30 cellular contexts compared by ENCODE assay signal in the genomic region with DNA sequence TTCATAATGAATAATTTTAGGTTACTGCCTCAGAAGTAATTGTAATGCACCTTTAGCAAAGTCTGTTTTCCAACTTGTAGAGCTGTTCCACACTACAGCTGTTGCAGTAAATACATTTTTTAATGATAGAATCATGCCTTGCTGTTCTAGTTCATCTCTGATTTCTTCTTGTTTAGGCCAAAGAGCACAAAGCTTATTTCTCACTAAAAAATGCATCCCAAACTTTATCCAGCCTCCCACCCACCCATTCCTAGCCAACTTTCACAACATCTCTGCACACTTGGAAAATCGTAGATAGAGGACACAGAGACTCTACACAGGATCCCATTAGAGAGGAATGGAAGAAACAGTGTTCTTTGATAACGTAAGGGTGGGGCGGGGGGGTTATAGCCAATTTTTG.
"Had no signal": no experiment of that assay in that cellular context is flagged by ENCODE, and none has a peak within 500 bp of the region (broad histone marks: within the 10 kb centered on the region; RNA-seq: fewer than 3 reads in every experiment).

No MANE protein-coding gene starts in this region.

- H3K27me3 ChIP-seq: adrenal gland, body of pancreas, breast epithelium, MG63, Peyer's patch had no signal

- H3K4me1 ChIP-seq: adrenal gland, body of pancreas, breast epithelium, Peyer's patch had no signal

- H3K27ac ChIP-seq: adrenal gland, body of pancreas, Peyer's patch had no signal

- H3K9me3 ChIP-seq: adrenal gland, body of pancreas, breast epithelium, MG63, Peyer's patch had no signal

- DNase-seq: activated CD4-positive, alpha-beta T cell treated with anti-CD3 and anti-CD28 coated beads, Interleukin-2, amount 10 ng/mL, durations not matched to agents 24 days and 14 days; activated CD4-positive, alpha-beta T cell treated with anti-CD3 and anti-CD28 coated beads, Interleukin-2, amount 50 U/mL, for 4 hours; activated CD8-positive, alpha-beta T cell treated with anti-CD3 and anti-CD28 coated beads for 36 hours; activated effector memory CD4-positive, alpha-beta T cell treated with anti-CD3 and anti-CD28 coated beads, Interleukin-2, amount 50 U/mL, for 16 hours; activated naive CD4-positive, alpha-beta T cell; activated T-cell treated with anti-CD3 and anti-CD28 coated beads, Interleukin-2, amount 50 U/mL, for 1 hour; activated T-cell treated with anti-CD3 and anti-CD28 coated beads, Interleukin-2, amount 50 U/mL, for 72 hours; adrenal gland; body of pancreas; caudate nucleus; Karpas-422; KBM-7; MG63; NCI-H1048; NCI-H1105 treated with DMSO at 0.1 percent for 48 hours; NCI-H1436; NCI-H1694; NCI-H1930; NCI-H2081 treated with DMSO at 0.1 percent for 48 hours; NCI-H226; NCI-H446 treated with DMSO at 0.1 percent for 48 hours; NCI-H524 treated with DMSO at 0.1 percent for 48 hours; NK-92 treated with Interleukin-12 subunit alpha and Interleukin-12 subunit beta, amount 100 ng/mL, for 24 hours; PC-3; Peyer's patch; RPMI8226; SW 1271 had no signal

- H3K36me3 ChIP-seq: adrenal gland, breast epithelium, MG63, Peyer's patch had no signal

- ATAC-seq: activated CD8-positive, alpha-beta T cell treated with anti-CD3 and anti-CD28 coated beads for 36 hours; activated naive CD4-positive, alpha-beta T cell treated with anti-CD3 and anti-CD28 coated beads, Interleukin-2, amount 50 U/mL, for 72 hours; activated T-cell treated with anti-CD3 and anti-CD28 coated beads, Interleukin-2, amount 50 U/mL, for 72 hours; activated T-helper 17 cell treated with anti-CD3 and anti-CD28 coated beads, Interleukin-2, amount 50 U/mL, for 72 hours; body of pancreas; PC-3 had no signal

- H3K4me3 ChIP-seq: adrenal gland, body of pancreas, breast epithelium, MG63, Peyer's patch had no signal
